Comparison of ENCODE assay signal across 22 cellular contexts in the genomic region with DNA sequence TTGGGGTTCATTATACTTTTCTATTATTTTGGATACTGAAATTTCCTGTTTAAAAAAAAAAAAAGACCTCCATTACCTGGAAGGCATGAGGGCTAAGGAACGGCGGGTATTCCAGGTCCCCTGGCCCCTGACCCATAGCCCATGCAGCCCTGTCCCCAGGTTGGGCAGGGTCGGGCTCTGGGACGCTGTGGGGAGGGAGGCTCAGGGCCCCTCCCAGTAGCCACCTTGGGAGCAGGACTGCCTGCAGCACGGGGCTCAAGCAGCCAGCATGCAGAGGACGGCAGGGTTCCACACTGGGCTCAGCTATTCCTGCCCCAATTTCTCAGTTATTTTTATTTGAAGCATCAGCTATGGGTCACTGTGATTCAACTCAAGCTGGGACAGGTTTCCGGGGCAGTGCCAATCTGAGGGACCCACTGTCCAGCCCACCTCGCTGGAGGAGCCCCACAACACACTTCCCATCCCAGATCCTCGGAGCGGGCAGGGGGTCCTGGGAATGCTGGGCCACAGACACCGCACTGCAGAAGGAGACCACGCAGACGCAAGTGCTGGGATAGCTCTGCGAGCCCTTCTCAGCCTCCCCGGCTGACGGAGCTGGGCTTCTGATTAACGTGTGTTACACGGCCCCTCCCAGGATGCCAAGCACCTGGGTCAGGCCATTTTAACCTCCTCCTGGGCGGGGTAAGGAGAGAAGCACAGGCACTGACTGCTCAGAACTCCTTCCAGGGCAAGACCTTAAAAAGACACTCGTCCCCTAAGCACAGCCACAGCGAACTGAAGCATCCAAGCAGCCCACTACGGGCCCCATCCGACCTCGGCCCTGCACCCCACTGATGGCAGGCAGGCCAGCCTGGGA.
A peak's percentile ranks its signal among the peaks of the same experiment; 100 is the strongest.
DNase-seq lines count a peak whose midpoint lies in the region; ATAC-seq, FAIRE-seq and TF ChIP-seq lines count a peak whose summit lies in the region.
"Had no signal": no experiment of that assay in that cellular context is flagged by ENCODE, and none has a peak within 500 bp of the region (broad histone marks: within the 10 kb centered on the region; RNA-seq: fewer than 3 reads in every experiment).

No MANE protein-coding gene starts in this region.

- peak; percentile 24 for DNase-seq in activated CD4-positive, CD25-positive, alpha-beta regulatory T cell treated with anti-CD3 and anti-CD28 coated beads, Interleukin-2, amount 50 U/mL, for 72 hours
- DNase-seq in IMR-90, result no peak
- DNase-seq in glutamatergic neuron, result peak; percentile 17
- peak; percentile 36 for DNase-seq in osteoblast (ENCODE audit: insufficient read length, low spot score, missing footprints)
- no peak for DNase-seq in H54 (ENCODE audit: insufficient read length, low spot score)
- DNase-seq: AML-193; DMS 273 treated with DMSO at 0.1 percent for 48 hours; DND-41; Kasumi-1; MM.1S; NCI-H146; NCI-H2029 treated with DMSO at 0.1 percent for 48 hours; NCI-H2171; NK-92 treated with Interleukin-12 subunit alpha and Interleukin-12 subunit beta, amount 100 ng/mL, for 24 hours; SHP77 treated with DMSO at 0.1 percent for 48 hours had no signal

- H4K5ac ChIP-seq in IMR-90 (ENCODE audit: low read depth, low read length), result no peak overlapping the region

- H2AK5ac ChIP-seq in IMR-90 (ENCODE audit: low read depth, low read length), result no peak overlapping the region

- no peak overlapping the region for H3K18ac ChIP-seq in IMR-90 (ENCODE audit: low read depth, low read length)

- dilution Hi-C loops in IMR-90 (cut with HindIII; ENCODE audit: low sequenced_read_pairs, unreplicated experiment), result no loop called here

- H3K4ac ChIP-seq in IMR-90 (ENCODE audit: low read depth, low read length), result no peak overlapping the region

- no peak overlapping the region for H3K27ac Mint-ChIP-seq in glutamatergic neuron (ENCODE audit: unreplicated experiment)

- H3K23ac ChIP-seq in IMR-90 (ENCODE audit: low read depth, low read length), result no peak overlapping the region

- peaks cover 9% of the 10 kb centered on the region for H3K27me3 Mint-ChIP-seq in glutamatergic neuron (ENCODE audit: unreplicated experiment)

- H4K20me1 ChIP-seq in IMR-90 (ENCODE audit: insufficient read depth, low read length) (no peaks in the 10 kb centered on the region), osteoblast (ENCODE audit: insufficient read depth, low read length) (peaks cover 4% of the 10 kb centered on the region)

- no peak overlapping the region for H4K91ac ChIP-seq in IMR-90 (ENCODE audit: insufficient read depth, low read depth, low read length)

- H3K4me3 ChIP-seq in IMR-90 (ENCODE audit: insufficient read depth, low read depth, low read length) (no peak overlapping the region), osteoblast (ENCODE audit: insufficient read depth, low read length) (no peak overlapping the region)
- H3K4me3 ChIP-seq: HAP-1 had no signal

- CTCF ChIA-PET in IMR-90 (lab: Yijun Ruan, JAX), result no interaction called here

- H3K14ac ChIP-seq in IMR-90 (replicated peaks; ENCODE audit: low read depth, low read length), result no peak overlapping the region

- H3K79me2 ChIP-seq in osteoblast (ENCODE audit: insufficient read depth, low read length), result no peaks in the 10 kb centered on the region

- H4K8ac ChIP-seq in IMR-90 (ENCODE audit: low read depth in 2 of 2, low read length in 2 of 2), result no peak overlapping the region

- H2BK5ac ChIP-seq in IMR-90 (ENCODE audit: low read depth, low read length, poor library complexity, severe bottlenecking), result no peak overlapping the region

- H3K27ac ChIP-seq in IMR-90 (ENCODE audit: insufficient read depth, low read length) (no peak overlapping the region), osteoblast (ENCODE audit: low read depth, low read length) (no peak overlapping the region)
- H3K27ac ChIP-seq: 22Rv1, C4-2B had no signal

- H3K9me3 ChIP-seq in IMR-90 (ENCODE audit: control insufficient read depth, insufficient read depth, low read length) (no peaks in the 10 kb centered on the region), osteoblast (ENCODE audit: low read depth, low read length) (no peaks in the 10 kb centered on the region)
- H3K9me3 ChIP-seq: HAP-1 had no signal

- 0 out of 4 replicates have a peak, but pooled peaks cover 0 to 4% of the 10 kb centered on the region in 2 experiments for H3K79me1 ChIP-seq in IMR-90 (ENCODE audit: low read depth in 1 of 2, low read length in 2 of 2)

- no peaks in the 10 kb centered on the region for H3K27me3 ChIP-seq in IMR-90 (ENCODE audit: control insufficient read depth, insufficient read depth, low read length)
- no peaks in the 10 kb centered on the region for H3K27me3 ChIP-seq in osteoblast (ENCODE audit: insufficient read depth, low read length)

- H3K56ac ChIP-seq in IMR-90 (ENCODE audit: extremely low read depth, insufficient read depth, low read length), result no peak overlapping the region

- TF ChIP-seq RAD21 in IMR-90 (IDR thresholded peaks at IDR 0.05; ENCODE audit: low read length), result no peak

- intact Hi-C loops in IMR-90 (cut with micrococcal nuclease), result no loop called here

- H2AFZ ChIP-seq in IMR-90 (replicated peaks; ENCODE audit: low read length, poor library complexity) (no peak overlapping the region), osteoblast (ENCODE audit: low read length) (no peak overlapping the region)

- H3K4me3 Mint-ChIP-seq in glutamatergic neuron (ENCODE audit: unreplicated experiment), result no peak overlapping the region

- WGBS in IMR-90 (ENCODE audit: extremely low coverage in 2 of 2, insufficient read length in 1 of 2), 2 experiments, result 81% methylated on average over 13 of the region's 24 CpGs; no CpG with 5 or more reads in 1 of the 2 experiments

- BruUV-seq in IMR-90 (replicated peaks; lab: Mats Ljungman, UMichigan), result no TSS peak

- no peaks in the 10 kb centered on the region for H3K4me1 ChIP-seq in IMR-90 (ENCODE audit: control insufficient read depth, insufficient read depth, low read length)
- no peaks in the 10 kb centered on the region for H3K4me1 ChIP-seq in osteoblast (ENCODE audit: insufficient read depth, low read length)
- H3K4me1 ChIP-seq: HAP-1 had no signal

- no peak for TF ChIP-seq POLR2A in IMR-90 (IDR thresholded peaks at IDR 0.05; ENCODE audit: low read depth, low read length)
- TF ChIP-seq POLR2A in H54 (IDR thresholded peaks at IDR 0.05; ENCODE audit: low read depth, low read length), result no peak

- H2BK120ac ChIP-seq in IMR-90 (ENCODE audit: low read depth, low read length), result no peak overlapping the region

- H3K9ac ChIP-seq in IMR-90 (ENCODE audit: low read depth, low read length), result no peak overlapping the region

- no peak for TF ChIP-seq CTCF in IMR-90 (conservative IDR thresholded peaks at IDR 0.05; ENCODE audit: low read depth, low read length)
- no peak for TF ChIP-seq CTCF in glutamatergic neuron (IDR thresholded peaks at IDR 0.05; ENCODE audit: partially characterized antibody, unreplicated experiment)
- no peak for TF ChIP-seq CTCF in osteoblast (IDR thresholded peaks at IDR 0.05; ENCODE audit: extremely low read depth, low read depth, low read length)

- H3K4me2 ChIP-seq in IMR-90 (ENCODE audit: low read depth, low read length) (no peak overlapping the region), osteoblast (ENCODE audit: insufficient read depth, low read length) (no peak overlapping the region)

- H2AK9ac ChIP-seq in IMR-90 (replicated peaks; ENCODE audit: low read depth, low read length, poor library complexity), result peak overlapping the region; percentile 15

- H3K4me1 Mint-ChIP-seq in glutamatergic neuron (ENCODE audit: low read depth, unreplicated experiment), result peaks cover 8% of the 10 kb centered on the region

- H2BK20ac ChIP-seq in IMR-90 (ENCODE audit: low read depth, low read length), result no peak overlapping the region

- peaks cover 6% of the 10 kb centered on the region for H3K9me3 Mint-ChIP-seq in glutamatergic neuron (ENCODE audit: unreplicated experiment)

- FAIRE-seq in H54 (lab: Jason Lieb, UNC), result no peak
- FAIRE-seq: G401.6 had no signal

- ATAC-seq in activated CD4-positive, CD25-positive, alpha-beta regulatory T cell treated with anti-CD3 and anti-CD28 coated beads, Interleukin-2, amount 50 U/mL, for 24 hours, result no peak
- no peak for ATAC-seq in IMR-90 (ENCODE audit: low read depth)
- ATAC-seq in HG02588 (IDR thresholded peaks at IDR 0.05; ENCODE audit: unreplicated experiment), result no peak
- ATAC-seq in HG03571 (IDR thresholded peaks at IDR 0.05; ENCODE audit: unreplicated experiment), result no peak

- peaks cover 13% of the 10 kb centered on the region for H3K9me1 ChIP-seq in IMR-90 (ENCODE audit: insufficient read depth, low read length)

- H3K36me3 Mint-ChIP-seq in glutamatergic neuron (ENCODE audit: unreplicated experiment), result no peaks in the 10 kb centered on the region

- no peak overlapping the region for H2BK15ac ChIP-seq in IMR-90 (ENCODE audit: low read depth, low read length)

- H3K36me3 ChIP-seq in IMR-90 (ENCODE audit: control insufficient read depth, insufficient read depth, low read length) (peaks cover 1% of the 10 kb centered on the region; the same call in 1 of the 2 replicates), osteoblast (ENCODE audit: insufficient read depth, low read length) (peaks cover 4% of the 10 kb centered on the region)
- H3K36me3 ChIP-seq: HAP-1 had no signal

- POLR2A ChIA-PET in IMR-90 (lab: Charles Lee; ENCODE audit: unreplicated experiment), result no interaction called here

- in situ Hi-C loops in IMR-90 (cut with MboI; ENCODE audit: low sequenced_read_pairs), result no loop called here

TF ChIP-seq in IMR-90, 13 proteins besides CTCF, POLR2A, EP300 and RAD21 (continues in another document):
- TF ChIP-seq RCOR1 (IDR thresholded peaks at IDR 0.05; ENCODE audit: insufficient replicate concordance, low read length) (no peak), FOS (IDR thresholded peaks at IDR 0.05; ENCODE audit: low read depth, low read length) (no peak), MXI1 (IDR thresholded peaks at IDR 0.05; ENCODE audit: borderline replicate concordance, low read depth, low read length) (no peak), CHD1 (IDR thresholded peaks at IDR 0.05; ENCODE audit: low read depth, low read length) (no peak), RFX5 (IDR thresholded peaks at IDR 0.05; ENCODE audit: low read depth, low read length) (no peak)
- TF ChIP-seq, protein P1, sequence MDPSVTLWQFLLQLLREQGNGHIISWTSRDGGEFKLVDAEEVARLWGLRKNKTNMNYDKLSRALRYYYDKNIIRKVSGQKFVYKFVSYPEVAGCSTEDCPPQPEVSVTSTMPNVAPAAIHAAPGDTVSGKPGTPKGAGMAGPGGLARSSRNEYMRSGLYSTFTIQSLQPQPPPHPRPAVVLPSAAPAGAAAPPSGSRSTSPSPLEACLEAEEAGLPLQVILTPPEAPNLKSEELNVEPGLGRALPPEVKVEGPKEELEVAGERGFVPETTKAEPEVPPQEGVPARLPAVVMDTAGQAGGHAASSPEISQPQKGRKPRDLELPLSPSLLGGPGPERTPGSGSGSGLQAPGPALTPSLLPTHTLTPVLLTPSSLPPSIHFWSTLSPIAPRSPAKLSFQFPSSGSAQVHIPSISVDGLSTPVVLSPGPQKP (IDR thresholded peaks at IDR 0.05; ENCODE audit: borderline replicate concordance, low read depth, low read length), result no peak

Comparison
In these comparisons a context has a peak if more than half of its experiments do, and no peak if none do; other contexts are left out.
1. DNase-seq: peak in activated CD4-positive, CD25-positive, alpha-beta regulatory T cell treated with anti-CD3 and anti-CD28 coated beads, Interleukin-2, amount 50 U/mL, for 72 hours (single experiment), glutamatergic neuron (single experiment) and osteoblast (single experiment); none in IMR-90 (single experiment) and H54 (single experiment).